2 cellular contexts compared by ENCODE assay signal in genomic region chr22:39729141-39729934, GRCh38.
TF ChIP-seq lines count a peak whose summit lies in the region.

No MANE protein-coding gene starts in this region.

TF ChIP-seq in GM23338, 12 proteins besides CTCF, POLR2A, EP300 and RAD21:
- TF ChIP-seq ETS1 (IDR thresholded peaks at IDR 0.05), result no peak
- TF ChIP-seq EZH2 (IDR thresholded peaks at IDR 0.05; ENCODE audit: low read depth, unreplicated experiment), result no peak
- no peak for TF ChIP-seq ZNF114 (CRISPR knock-in tag; IDR thresholded peaks at IDR 0.05)
- TF ChIP-seq REST (IDR thresholded peaks at IDR 0.05; ENCODE audit: unreplicated experiment), result no peak
- TF ChIP-seq ZNF462 (CRISPR knock-in tag; IDR thresholded peaks at IDR 0.05), result no peak
- TF ChIP-seq ZNF331 (CRISPR knock-in tag; IDR thresholded peaks at IDR 0.05; ENCODE audit: low read depth), result no peak
- TF ChIP-seq POLR2AphosphoS5 (IDR thresholded peaks at IDR 0.05; ENCODE audit: low read depth), result no peak
- TF ChIP-seq NANOG (IDR thresholded peaks at IDR 0.05; ENCODE audit: borderline replicate concordance), result no peak
- no peak for TF ChIP-seq STAT1 (IDR thresholded peaks at IDR 0.05; ENCODE audit: unreplicated experiment)
- TF ChIP-seq CREB1 (CRISPR knock-in tag; IDR thresholded peaks at IDR 0.05; ENCODE audit: low read depth), result no peak
- no peak for TF ChIP-seq EZH2phosphoT487 (IDR thresholded peaks at IDR 0.05; ENCODE audit: unreplicated experiment)
- no peak for TF ChIP-seq JUNB (IDR thresholded peaks at IDR 0.05; ENCODE audit: unreplicated experiment)
TF ChIP-seq in GM23338: peak in this region for 0.

TF ChIP-seq in H1, 55 proteins besides CTCF, POLR2A, EP300 and RAD21:
- no peak for TF ChIP-seq RBBP5 (IDR thresholded peaks at IDR 0.05; ENCODE audit: borderline replicate concordance, low read depth, low read length)
- no peak for TF ChIP-seq SAP30 (IDR thresholded peaks at IDR 0.05; ENCODE audit: insufficient read depth, insufficient replicate concordance, low read length)
- no peak for TF ChIP-seq CHD1 (IDR thresholded peaks at IDR 0.05; ENCODE audit: low read depth, low read length)
- no peak for TF ChIP-seq POLR2AphosphoS5 (IDR thresholded peaks at IDR 0.05; ENCODE audit: low read depth, low read length)
- no peak for TF ChIP-seq HDAC6 (IDR thresholded peaks at IDR 0.05; ENCODE audit: low read depth, low read length)
- TF ChIP-seq BACH1 (IDR thresholded peaks at IDR 0.05; ENCODE audit: low read length), result no peak
- no peak for TF ChIP-seq BRCA1 (IDR thresholded peaks at IDR 0.05; ENCODE audit: low read depth, low read length)
- TF ChIP-seq HDAC2 (IDR thresholded peaks at IDR 0.05; ENCODE audit: borderline replicate concordance in 1 of 2, low read depth in 2 of 2, low read length in 2 of 2), result no peak
- no peak for TF ChIP-seq CTBP2 (IDR thresholded peaks at IDR 0.05; ENCODE audit: borderline replicate concordance, insufficient read depth, insufficient read length, low read length)
- no peak for TF ChIP-seq SP4 (IDR thresholded peaks at IDR 0.05; ENCODE audit: low read length)
- TF ChIP-seq TCF12 (IDR thresholded peaks at IDR 0.05; ENCODE audit: low read depth, low read length), result no peak
- no peak for TF ChIP-seq KDM5A (IDR thresholded peaks at IDR 0.05; ENCODE audit: low read length)
- no peak for TF ChIP-seq JUN (IDR thresholded peaks at IDR 0.05; ENCODE audit: low read depth, low read length)
- no peak for TF ChIP-seq CHD7 (IDR thresholded peaks at IDR 0.05; ENCODE audit: insufficient replicate concordance, low read length)
- no peak for TF ChIP-seq TEAD4 (IDR thresholded peaks at IDR 0.05; ENCODE audit: low read depth, low read length)
- TF ChIP-seq TAF7 (optimal IDR thresholded peaks at IDR 0.05; ENCODE audit: borderline replicate concordance, low read depth, low read length), result no peak
- TF ChIP-seq YY1 (IDR thresholded peaks at IDR 0.05; ENCODE audit: low read depth, low read length), result no peak
- TF ChIP-seq ZNF274 (IDR thresholded peaks at IDR 0.05; ENCODE audit: borderline replicate concordance, extremely low read depth, low read length), result no peak
- no peak for TF ChIP-seq SIN3A (conservative IDR thresholded peaks at IDR 0.05 in 1 of 2, IDR thresholded peaks at IDR 0.05 in 1 of 2; ENCODE audit: low read depth in 1 of 2, low read length in 2 of 2)
- TF ChIP-seq E2F6 (IDR thresholded peaks at IDR 0.05), result no peak
